9 cellular contexts compared by ENCODE assay signal in genomic region chr7:48424731-48425130, GRCh38.
DNase-seq lines count a peak whose midpoint lies in the region; ATAC-seq, FAIRE-seq and TF ChIP-seq lines count a peak whose summit lies in the region.
"Had no signal": no experiment of that assay in that cellular context is flagged by ENCODE, and none has a peak within 500 bp of the region (broad histone marks: within the 10 kb centered on the region; RNA-seq: fewer than 3 reads in every experiment).

No MANE protein-coding gene starts in this region.

- no peaks in the 10 kb centered on the region for H3K27me3 ChIP-seq in suprapubic skin

- H3K27me3 Mint-ChIP-seq in activated T-helper 2 cell treated with anti-CD3 and anti-CD28 coated beads, Interferon-gamma antibody, Interleukin-2, Interleukin-4, amounts not matched to agents 10 μg/mL and 5 μg/mL and 100 μg/mL, durations not matched to agents 14 hours and 24 hours and 36 hours (ENCODE audit: low read depth): no peaks in the 10 kb centered on the region

- TF ChIP-seq EP300 in suprapubic skin (IDR thresholded peaks at IDR 0.05): no peak

- ATAC-seq in GM18520 (IDR thresholded peaks at IDR 0.05; ENCODE audit: unreplicated experiment): peak; percentile 53
- no peak for ATAC-seq in activated CD4-positive, CD25-positive, alpha-beta regulatory T cell treated with anti-CD3 and anti-CD28 coated beads, Interleukin-2, amount 50 U/mL, for 24 hours

- intact Hi-C loops in activated T-helper 2 cell treated with anti-CD3 and anti-CD28 coated beads, Interferon-gamma antibody, Interleukin-2, Interleukin-4, amounts not matched to agents 10 μg/mL and 5 μg/mL and 100 μg/mL, durations not matched to agents 14 hours and 24 hours and 36 hours (cut with micrococcal nuclease): no loop called here

- no peaks in the 10 kb centered on the region for H3K9me3 ChIP-seq in suprapubic skin

- no peaks in the 10 kb centered on the region for H3K36me3 Mint-ChIP-seq in activated T-helper 2 cell treated with anti-CD3 and anti-CD28 coated beads, Interferon-gamma antibody, Interleukin-2, Interleukin-4, amounts not matched to agents 10 μg/mL and 5 μg/mL and 100 μg/mL, durations not matched to agents 14 hours and 24 hours and 36 hours (ENCODE audit: low read depth)

- DNase-seq in NB4 (ENCODE audit: low read depth): peak; percentile 40
- peak; percentile 56 for DNase-seq in choroid plexus epithelial cell (ENCODE audit: low read depth)
- DNase-seq in urothelium cell line (ENCODE audit: low spot score): peak; percentile 59
- DNase-seq in suprapubic skin (ENCODE audit: low spot score in 2 of 2): no peak
- DNase-seq in activated T-helper 2 cell treated with anti-CD3 and anti-CD28 coated beads, Interferon-gamma antibody, Interleukin-2, Interleukin-4, amounts not matched to agents 10 μg/mL and 5 μg/mL and 100 μg/mL, durations not matched to agents 14 hours and 24 hours and 36 hours (ENCODE audit: low spot score): no peak

- no peak overlapping the region for H3K27ac ChIP-seq in 22Rv1
- no peak overlapping the region for H3K27ac ChIP-seq in suprapubic skin
- H3K27ac ChIP-seq: parathyroid adenoma had no signal

- H3K4me3 ChIP-seq in NB4 (ENCODE audit: low read depth, low read length) (no peak overlapping the region), choroid plexus epithelial cell (ENCODE audit: low read depth, low read length) (no peak overlapping the region), suprapubic skin (no peak overlapping the region)

- no peaks in the 10 kb centered on the region for H3K4me1 Mint-ChIP-seq in activated T-helper 2 cell treated with anti-CD3 and anti-CD28 coated beads, Interferon-gamma antibody, Interleukin-2, Interleukin-4, amounts not matched to agents 10 μg/mL and 5 μg/mL and 100 μg/mL, durations not matched to agents 14 hours and 24 hours and 36 hours (ENCODE audit: low read depth)

- no peak overlapping the region for H3K27ac Mint-ChIP-seq in activated T-helper 2 cell treated with anti-CD3 and anti-CD28 coated beads, Interferon-gamma antibody, Interleukin-2, Interleukin-4, amounts not matched to agents 10 μg/mL and 5 μg/mL and 100 μg/mL, durations not matched to agents 14 hours and 24 hours and 36 hours

- TF ChIP-seq POLR2A in NB4 (IDR thresholded peaks at IDR 0.05; ENCODE audit: extremely low read depth, insufficient read length) (no peak), suprapubic skin (IDR thresholded peaks at IDR 0.05) (no peak)

- TF ChIP-seq CTCF in 22Rv1 (IDR thresholded peaks at IDR 0.05) (peak; percentile 81), NB4 (IDR thresholded peaks at IDR 0.05; ENCODE audit: low read depth, low read length) (peak; percentile 68), choroid plexus epithelial cell (conservative IDR thresholded peaks at IDR 0.05; ENCODE audit: low read depth, low read length) (peak; percentile 62), suprapubic skin (IDR thresholded peaks at IDR 0.05) (peak in 1 of 2 donors; percentile 12)

- no peak overlapping the region for H3K4me3 Mint-ChIP-seq in activated T-helper 2 cell treated with anti-CD3 and anti-CD28 coated beads, Interferon-gamma antibody, Interleukin-2, Interleukin-4, amounts not matched to agents 10 μg/mL and 5 μg/mL and 100 μg/mL, durations not matched to agents 14 hours and 24 hours and 36 hours (ENCODE audit: low read depth)

- no peak for FAIRE-seq in urothelium cell line (lab: Jason Lieb, UNC)

- WGBS in suprapubic skin: 62% methylated on average over 3 of the region's 3 CpGs

- H3K9me3 Mint-ChIP-seq in activated T-helper 2 cell treated with anti-CD3 and anti-CD28 coated beads, Interferon-gamma antibody, Interleukin-2, Interleukin-4, amounts not matched to agents 10 μg/mL and 5 μg/mL and 100 μg/mL, durations not matched to agents 14 hours and 24 hours and 36 hours: no peaks in the 10 kb centered on the region

- H3K4me1 ChIP-seq in suprapubic skin: no peaks in the 10 kb centered on the region
- H3K4me1 ChIP-seq: parathyroid adenoma had no signal

- no peaks in the 10 kb centered on the region for H3K36me3 ChIP-seq in suprapubic skin

Comparison
In these comparisons a context has a peak if more than half of its experiments do, and no peak if none do; other contexts are left out.
1. DNase-seq: peak in NB4 (single experiment), choroid plexus epithelial cell (single experiment) and urothelium cell line (single experiment); none in suprapubic skin (0 of 2) and activated T-helper 2 cell treated with anti-CD3 and anti-CD28 coated beads, Interferon-gamma antibody, Interleukin-2, Interleukin-4, amounts not matched to agents 10 μg/mL and 5 μg/mL and 100 μg/mL, durations not matched to agents 14 hours and 24 hours and 36 hours (single experiment).